ENCODE assay signal across 1 cellular context in the genomic region with DNA sequence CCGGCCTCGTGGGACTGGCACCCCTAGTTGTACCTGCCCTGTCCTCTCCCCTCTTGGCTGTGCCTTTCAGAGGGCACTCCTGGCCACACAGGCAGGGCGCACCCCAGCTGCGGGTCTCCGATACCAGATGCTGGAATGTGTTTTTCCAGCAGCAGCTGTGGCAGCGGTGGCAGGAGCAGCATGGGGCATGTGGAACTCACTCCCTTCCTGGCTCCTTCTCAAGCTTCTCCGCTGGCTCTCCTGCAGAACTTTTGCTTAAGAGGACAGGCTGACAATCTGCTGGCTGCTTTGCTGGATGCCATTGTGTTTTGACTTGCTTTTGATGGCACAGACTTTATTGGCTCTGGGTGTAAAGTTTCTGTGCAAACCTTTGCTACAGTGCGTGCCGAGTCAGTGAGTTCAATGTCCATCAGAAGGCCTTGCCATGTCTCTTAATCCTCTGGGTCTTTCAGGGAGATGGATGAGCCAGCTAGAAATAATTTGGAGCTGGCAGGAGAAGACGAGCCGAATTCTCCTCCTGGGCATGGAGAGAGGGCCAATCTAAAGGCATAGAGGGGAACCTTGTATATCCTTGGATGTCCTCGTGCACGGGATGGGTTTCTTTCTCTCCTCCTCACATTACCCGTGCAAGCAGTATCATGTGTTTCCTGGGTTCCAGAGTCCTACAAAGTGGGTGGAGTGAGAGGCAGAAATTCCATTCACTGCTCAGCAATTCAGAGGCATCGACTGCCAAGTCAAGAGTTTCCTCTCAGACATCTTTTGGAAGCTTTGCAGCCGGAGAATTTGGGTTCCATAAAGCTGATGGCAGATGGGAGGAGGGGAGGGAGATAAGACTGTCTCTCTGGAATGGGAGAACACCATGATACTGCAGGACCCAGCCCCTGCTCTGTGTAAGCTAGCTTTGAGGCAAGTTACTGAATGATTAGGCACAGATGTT.
TF ChIP-seq lines count a peak whose summit lies in the region.

No MANE protein-coding gene starts in this region.

TF ChIP-seq in SK-N-SH, 30 proteins besides CTCF, POLR2A, EP300 and RAD21 (continued from another document):
- TF ChIP-seq RCOR1 (IDR thresholded peaks at IDR 0.05; ENCODE audit: low read length) = no peak
- TF ChIP-seq JUND (IDR thresholded peaks at IDR 0.05) = no peak
- TF ChIP-seq, protein P1, sequence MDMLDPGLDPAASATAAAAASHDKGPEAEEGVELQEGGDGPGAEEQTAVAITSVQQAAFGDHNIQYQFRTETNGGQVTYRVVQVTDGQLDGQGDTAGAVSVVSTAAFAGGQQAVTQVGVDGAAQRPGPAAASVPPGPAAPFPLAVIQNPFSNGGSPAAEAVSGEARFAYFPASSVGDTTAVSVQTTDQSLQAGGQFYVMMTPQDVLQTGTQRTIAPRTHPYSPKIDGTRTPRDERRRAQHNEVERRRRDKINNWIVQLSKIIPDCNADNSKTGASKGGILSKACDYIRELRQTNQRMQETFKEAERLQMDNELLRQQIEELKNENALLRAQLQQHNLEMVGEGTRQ (IDR thresholded peaks at IDR 0.05; ENCODE audit: borderline replicate concordance, low read depth, low read length) = no peak
- no peak for TF ChIP-seq GATA2 (CRISPR knock-in tag; IDR thresholded peaks at IDR 0.05)
- no peak for TF ChIP-seq RXRA (IDR thresholded peaks at IDR 0.05; ENCODE audit: borderline replicate concordance, low read depth)
- TF ChIP-seq GABPA (IDR thresholded peaks at IDR 0.05; ENCODE audit: low read depth) = no peak
